ENCODE assay signal across 10 cellular contexts in genomic region chr12:22275847-22276246, GRCh38. TPM values are rescaled to one million over a fixed set of nuclear protein-coding genes. Genes with fewer than 3 reads are reported as not detected.
DNase-seq lines count a peak whose midpoint lies in the region; ATAC-seq and TF ChIP-seq lines count a peak whose summit lies in the region.
"Had no signal": no experiment of that assay in that cellular context is flagged by ENCODE, and none has a peak within 500 bp of the region (broad histone marks: within the 10 kb centered on the region; RNA-seq: fewer than 3 reads in every experiment).

No MANE protein-coding gene starts in this region.

- CTCF ChIA-PET in mammary epithelial cell (lab: Charles Lee; ENCODE audit: low non-redundant PET) = interaction anchor here (0.7 kb wide), 1 partner anchor 41 kb away, joined by 4 read pairs; no protein-coding TSS in a partner anchor

- peak overlapping the region; percentile 68 for H2AFZ ChIP-seq in mammary epithelial cell (ENCODE audit: low read depth, low read length)

- H3K4me1 ChIP-seq in mammary epithelial cell (ENCODE audit: insufficient read depth, low read length) = peaks cover 27% of the 10 kb centered on the region
- peaks cover 0 to 13% (median 11%) of the 10 kb centered on the region in 5 donors for H3K4me1 ChIP-seq in subcutaneous abdominal adipose tissue (ENCODE audit: control insufficient read depth in 5 of 5, insufficient read depth in 5 of 5, low read length in 5 of 5)

- WGBS in mammary epithelial cell (ENCODE audit: low coverage, missing lambda C conversion rate) = 0% methylated on average over 2 of the region's 2 CpGs

- no peaks in the 10 kb centered on the region for H4K20me1 ChIP-seq in mammary epithelial cell (ENCODE audit: insufficient read depth, low read length)

- H3K4me3 ChIP-seq in HFF-Myc (replicated peaks; ENCODE audit: low read depth, low read length) (no peak overlapping the region), mammary epithelial cell (replicated peaks in 1 of 3; ENCODE audit: insufficient read depth in 1 of 3, low read depth in 2 of 3, low read length in 3 of 3) (no peak overlapping the region), kidney epithelial cell (ENCODE audit: low read depth, low read length) (no peak overlapping the region), subcutaneous abdominal adipose tissue (ENCODE audit: low read depth in 1 of 5, low read length in 5 of 5) (peak overlapping the region in 1 of 5 donors; percentile 39)

- DNase-seq in HFF-Myc (ENCODE audit: extremely low read depth, low read depth) (peak; percentile 88), mammary epithelial cell (peak; percentile 97), kidney epithelial cell (ENCODE audit: low read depth) (peak; percentile 87), NCI-H2029 (lab: John Stamatoyannopoulos, UW) (no peak)
- DNase-seq in stimulated activated CD4-positive, alpha-beta T cell treated with anti-CD3 and anti-CD28 coated beads, Interleukin-4, amount 100 ng/mL, for 4 hours = no peak
- no peak for DNase-seq in stimulated activated CD4-positive, alpha-beta T cell treated with anti-CD3 and anti-CD28 coated beads, Interleukin-15, amount 100 ng/mL, for 24 hours
- DNase-seq: activated B cell treated with CpG ODN at 0.5 μM for 24 hours had no signal

- H3K27ac ChIP-seq in mammary epithelial cell (ENCODE audit: insufficient read depth, low read depth, low read length) (peak overlapping the region; percentile 95), subcutaneous abdominal adipose tissue (ENCODE audit: low read depth, low read length) (peak overlapping the region; percentile 66)

- BruUV-seq in mammary epithelial cell (replicated peaks; lab: Mats Ljungman, UMichigan) = no TSS peak

- no peaks in the 10 kb centered on the region for H3K36me3 ChIP-seq in mammary epithelial cell (ENCODE audit: insufficient read depth, low read length)
- no peaks in the 10 kb centered on the region for H3K36me3 ChIP-seq in kidney epithelial cell (ENCODE audit: control insufficient read depth, insufficient read depth, low read length)
- H3K36me3 ChIP-seq in subcutaneous abdominal adipose tissue (ENCODE audit: control insufficient read depth in 5 of 5, insufficient read depth in 5 of 5, low read length in 5 of 5) = no peaks in the 10 kb centered on the region

- TF ChIP-seq CTCF in HFF-Myc (IDR thresholded peaks at IDR 0.05; ENCODE audit: low read depth, low read length, missing control alignments) (no peak), mammary epithelial cell (conservative IDR thresholded peaks at IDR 0.05 in 1 of 2, IDR thresholded peaks at IDR 0.05 in 1 of 2; ENCODE audit: extremely low read depth in 1 of 2, insufficient read depth in 1 of 2, low read depth in 1 of 2, low read length in 2 of 2) (no peak), kidney epithelial cell (IDR thresholded peaks at IDR 0.05; ENCODE audit: insufficient read depth, low read length, poor library complexity, severe bottlenecking) (no peak)

- in situ Hi-C loops in mammary epithelial cell (cut with MboI; ENCODE audit: low sequenced_read_pairs in 2 of 2) = no loop called here

- dilution Hi-C loops in mammary epithelial cell (cut with HindIII; ENCODE audit: low sequenced_read_pairs) = loop anchor here (5.0 kb wide), 1 partner anchor 61 kb away; no protein-coding TSS in a partner anchor

- H3K27me3 ChIP-seq in mammary epithelial cell (ENCODE audit: insufficient read depth, low read length) = no peaks in the 10 kb centered on the region
- H3K27me3 ChIP-seq in kidney epithelial cell (ENCODE audit: control insufficient read depth, insufficient read depth, low read length) = no peaks in the 10 kb centered on the region
- no peaks in the 10 kb centered on the region for H3K27me3 ChIP-seq in subcutaneous abdominal adipose tissue (ENCODE audit: control insufficient read depth in 5 of 5, insufficient read depth in 4 of 5, low read length in 5 of 5)

- H3K9me3 ChIP-seq in mammary epithelial cell (replicated peaks; ENCODE audit: insufficient read depth, low read length) = no peaks in the 10 kb centered on the region
- no peaks in the 10 kb centered on the region for H3K9me3 ChIP-seq in subcutaneous abdominal adipose tissue (ENCODE audit: control insufficient read depth in 5 of 5, low read length in 5 of 5)

- intact Hi-C loops in mammary epithelial cell (cut with micrococcal nuclease) = loop anchor here (1.0 to 5.0 kb wide), 2 partner anchors 69 to 175 kb away; no protein-coding TSS in a partner anchor

- H3K4me2 ChIP-seq in mammary epithelial cell (ENCODE audit: insufficient read depth, low read depth, low read length) = peak overlapping the region; percentile 78

- H3K79me2 ChIP-seq in mammary epithelial cell (ENCODE audit: insufficient read depth, low read length) = no peaks in the 10 kb centered on the region

- H3K9ac ChIP-seq in mammary epithelial cell (ENCODE audit: insufficient read depth, low read length) = peak overlapping the region; percentile 53
- peak overlapping the region in 1 of 5 donors; percentile 11 for H3K9ac ChIP-seq in subcutaneous abdominal adipose tissue (ENCODE audit: low read length in 5 of 5)

- no peak for ATAC-seq in GM18502 (IDR thresholded peaks at IDR 0.05; ENCODE audit: poor library complexity, unreplicated experiment)

RNA-seq across cellular contexts. Expression of gene ST8SIA1, which starts 58.7 kb away (rescaled TPM):
- total RNA-seq in mammary epithelial cell (under 1 TPM; 0.50 to 0.87 TPM), kidney epithelial cell (0.14 and 0.21 TPM in 2 replicates)
- 0.70 TPM for polyA plus RNA-seq in mammary epithelial cell
- polyA minus RNA-seq in mammary epithelial cell = 5.9 TPM
- polyA plus RNA-seq: IgD-negative memory B cell had no signal

Comparison
In these comparisons a context has a peak if more than half of its experiments do, and no peak if none do; other contexts are left out.
1. DNase-seq: peak in HFF-Myc (single experiment), mammary epithelial cell (single experiment) and kidney epithelial cell (single experiment); none in NCI-H2029 (single experiment), stimulated activated CD4-positive, alpha-beta T cell treated with anti-CD3 and anti-CD28 coated beads, Interleukin-4, amount 100 ng/mL, for 4 hours (0 of 2) and stimulated activated CD4-positive, alpha-beta T cell treated with anti-CD3 and anti-CD28 coated beads, Interleukin-15, amount 100 ng/mL, for 24 hours (single experiment).